Comparison of ENCODE assay signal across 17 cellular contexts in genomic region chr7:143507094-143507518, GRCh38. TPM values are rescaled to one million over a fixed set of nuclear protein-coding genes. Genes with fewer than 3 reads are reported as not detected.
A peak's percentile ranks its signal among the peaks of the same experiment; 100 is the strongest.
DNase-seq lines count a peak whose midpoint lies in the region; ATAC-seq, FAIRE-seq and TF ChIP-seq lines count a peak whose summit lies in the region.
"Had no signal": no experiment of that assay in that cellular context is flagged by ENCODE, and none has a peak within 500 bp of the region (broad histone marks: within the 10 kb centered on the region; RNA-seq: fewer than 3 reads in every experiment).

No MANE protein-coding gene starts in this region.

- CTCF ChIA-PET in K562 (lab: Yijun Ruan, JAX; ENCODE audit: low intra/inter-chr PET ratio) = no interaction called here
- CTCF ChIA-PET in activated CD8-positive, alpha-beta T cell treated with anti-CD3 and anti-CD28 coated beads for 36 hours (lab: Charles Lee) = no interaction called here

- H3K9me3 Mint-ChIP-seq in activated naive CD8-positive, alpha-beta T cell treated with anti-CD3 and anti-CD28 coated beads, Interleukin-2, amount 50 U/mL, for 24 hours = no peaks in the 10 kb centered on the region
- H3K9me3 Mint-ChIP-seq in activated naive CD8-positive, alpha-beta T cell treated with anti-CD3 and anti-CD28 coated beads for 36 hours = peaks cover 4% of the 10 kb centered on the region
- peaks cover 4 to 6% of the 10 kb centered on the region in 2 donors for H3K9me3 Mint-ChIP-seq in stimulated activated naive CD8-positive, alpha-beta T cell treated with anti-CD3 and anti-CD28 coated beads, Interleukin-15, amount 100 ng/mL, for 72 hours
- peaks cover 11% of the 10 kb centered on the region for H3K9me3 Mint-ChIP-seq in activated CD8-positive, alpha-beta T cell treated with anti-CD3 and anti-CD28 coated beads for 36 hours

- TF ChIP-seq CTCF in K562 (IDR thresholded peaks at IDR 0.05 in 2 of 3, conservative IDR thresholded peaks at IDR 0.05 in 1 of 3; ENCODE audit: insufficient read depth in 2 of 3, low read depth in 1 of 3, low read length in 3 of 3) = no peak
- no peak for TF ChIP-seq CTCF in keratinocyte (optimal IDR thresholded peaks at IDR 0.05 in 1 of 3, IDR thresholded peaks at IDR 0.05 in 1 of 3, conservative IDR thresholded peaks at IDR 0.05 in 1 of 3; ENCODE audit: extremely low read depth in 1 of 3, insufficient read depth in 2 of 3, low read length in 3 of 3)
- TF ChIP-seq CTCF in activated CD8-positive, alpha-beta T cell treated with anti-CD3 and anti-CD28 coated beads for 36 hours (IDR thresholded peaks at IDR 0.05) = no peak

- POLR2A ChIA-PET in K562 (lab: Yijun Ruan, JAX) = interaction anchor here (1.2 kb wide), 1 partner anchor 8 kb away, joined by 5 read pairs; no protein-coding TSS in a partner anchor
- POLR2A ChIA-PET in activated CD8-positive, alpha-beta T cell treated with anti-CD3 and anti-CD28 coated beads for 36 hours (lab: Charles Lee) = no interaction called here

- no peak for TF ChIP-seq POLR2A in K562 (conservative IDR thresholded peaks at IDR 0.05)

- H3K27ac Mint-ChIP-seq in activated naive CD8-positive, alpha-beta T cell treated with anti-CD3 and anti-CD28 coated beads, Interleukin-2, amount 50 U/mL, for 24 hours = peak overlapping the region; percentile 40
- no peak overlapping the region for H3K27ac Mint-ChIP-seq in activated naive CD8-positive, alpha-beta T cell treated with anti-CD3 and anti-CD28 coated beads for 36 hours
- peak overlapping the region in 1 of 2 donors; percentile 3 for H3K27ac Mint-ChIP-seq in stimulated activated naive CD8-positive, alpha-beta T cell treated with anti-CD3 and anti-CD28 coated beads, Interleukin-15, amount 100 ng/mL, for 72 hours
- no peak overlapping the region for H3K27ac Mint-ChIP-seq in activated CD8-positive, alpha-beta T cell treated with anti-CD3 and anti-CD28 coated beads for 36 hours

- H3K4me3 ChIP-seq in K562 = no peak overlapping the region
- H3K4me3 ChIP-seq in keratinocyte (ENCODE audit: control insufficient read depth in 2 of 3, extremely low read depth in 1 of 3, insufficient read depth in 2 of 3, low read depth in 1 of 3, low read length in 3 of 3) = no peak overlapping the region

- no peak overlapping the region for H3K9ac ChIP-seq in K562 (ENCODE audit: insufficient read depth in 1 of 2, low read depth in 2 of 2, low read length in 2 of 2)
- no peak overlapping the region for H3K9ac ChIP-seq in keratinocyte (ENCODE audit: control insufficient read depth, extremely low read depth, insufficient read depth, low read length)

- in situ Hi-C loops in K562 (cut with MboI) = no loop called here

- WGBS in K562 (ENCODE audit: insufficient coverage, low coverage, missing lambda C conversion rate) = 0% methylated on average over 3 of the region's 3 CpGs

- no peak overlapping the region for H3K4me3 Mint-ChIP-seq in activated naive CD8-positive, alpha-beta T cell treated with anti-CD3 and anti-CD28 coated beads, Interleukin-2, amount 50 U/mL, for 24 hours
- H3K4me3 Mint-ChIP-seq in activated naive CD8-positive, alpha-beta T cell treated with anti-CD3 and anti-CD28 coated beads for 36 hours = no peak overlapping the region
- H3K4me3 Mint-ChIP-seq in stimulated activated naive CD8-positive, alpha-beta T cell treated with anti-CD3 and anti-CD28 coated beads, Interleukin-15, amount 100 ng/mL, for 72 hours = no peak overlapping the region
- H3K4me3 Mint-ChIP-seq in activated CD8-positive, alpha-beta T cell treated with anti-CD3 and anti-CD28 coated beads for 36 hours = no peak overlapping the region

- TF ChIP-seq RAD21 in K562 (CRISPR knock-in tag; conservative IDR thresholded peaks at IDR 0.05 in 1 of 2, IDR thresholded peaks at IDR 0.05 in 1 of 2) = no peak

- H3K27me3 ChIP-seq in K562 (ENCODE audit: control insufficient read depth in 2 of 2, insufficient read depth in 2 of 2, low read length in 2 of 2) (peaks cover 0 to 17% of the 10 kb centered on the region in 2 experiments; a peak in 3 of 5 replicates), keratinocyte (ENCODE audit: control insufficient read depth, extremely low read depth, insufficient read depth, low read length) (no peaks in the 10 kb centered on the region)

- dilution Hi-C loops in keratinocyte (cut with MboI; ENCODE audit: extremely low pct_ligation_motif_present, low sequenced_read_pairs) = no loop called here

- H3K79me2 ChIP-seq in K562 (ENCODE audit: control insufficient read depth, insufficient read depth, low read length) (no peaks in the 10 kb centered on the region), keratinocyte (ENCODE audit: control insufficient read depth, insufficient read depth, low read length) (no peaks in the 10 kb centered on the region)

- H3K4me1 Mint-ChIP-seq in activated naive CD8-positive, alpha-beta T cell treated with anti-CD3 and anti-CD28 coated beads, Interleukin-2, amount 50 U/mL, for 24 hours = peaks cover 20% of the 10 kb centered on the region
- H3K4me1 Mint-ChIP-seq in activated naive CD8-positive, alpha-beta T cell treated with anti-CD3 and anti-CD28 coated beads for 36 hours = peaks cover 2% of the 10 kb centered on the region
- H3K4me1 Mint-ChIP-seq in stimulated activated naive CD8-positive, alpha-beta T cell treated with anti-CD3 and anti-CD28 coated beads, Interleukin-15, amount 100 ng/mL, for 72 hours = peaks cover 23% of the 10 kb centered on the region
- H3K4me1 Mint-ChIP-seq in activated CD8-positive, alpha-beta T cell treated with anti-CD3 and anti-CD28 coated beads for 36 hours (ENCODE audit: low read depth) = peaks cover 7% of the 10 kb centered on the region

- H3K27ac ChIP-seq in K562 (ENCODE audit: extremely low read depth, low read depth, low read length) (peak overlapping the region; percentile 53), keratinocyte (ENCODE audit: control insufficient read depth, insufficient read depth, low read length) (no peak overlapping the region)
- H3K27ac ChIP-seq: C4-2B had no signal

- H3K36me3 Mint-ChIP-seq in activated naive CD8-positive, alpha-beta T cell treated with anti-CD3 and anti-CD28 coated beads, Interleukin-2, amount 50 U/mL, for 24 hours (ENCODE audit: low read depth) = peaks cover 5% of the 10 kb centered on the region
- peaks cover 5% of the 10 kb centered on the region for H3K36me3 Mint-ChIP-seq in activated naive CD8-positive, alpha-beta T cell treated with anti-CD3 and anti-CD28 coated beads for 36 hours
- H3K36me3 Mint-ChIP-seq in activated CD8-positive, alpha-beta T cell treated with anti-CD3 and anti-CD28 coated beads for 36 hours (ENCODE audit: low read depth) = peaks cover 4% of the 10 kb centered on the region

- H3K4me1 ChIP-seq in K562 (replicated peaks in 1 of 2; ENCODE audit: control insufficient read depth in 2 of 2, insufficient read depth in 2 of 2, low read length in 2 of 2) (peaks cover 18 to 25% of the 10 kb centered on the region in 2 experiments), keratinocyte (ENCODE audit: control insufficient read depth, extremely low read depth, insufficient read depth, low read length) (peaks cover 11% of the 10 kb centered on the region)

- no peaks in the 10 kb centered on the region for H3K9me1 ChIP-seq in K562 (ENCODE audit: control insufficient read depth, insufficient read depth, low read length)
- no peaks in the 10 kb centered on the region for H3K9me1 ChIP-seq in keratinocyte (ENCODE audit: control insufficient read depth, extremely low read depth, insufficient read depth, low read length)

- ATAC-seq in activated naive CD8-positive, alpha-beta T cell treated with anti-CD3 and anti-CD28 coated beads, Interleukin-2, amount 50 U/mL, for 24 hours = no peak
- ATAC-seq in K562 = peak; percentile 33
- peak; percentile 31 for ATAC-seq in stimulated activated naive CD8-positive, alpha-beta T cell treated with anti-CD3 and anti-CD28 coated beads, Interleukin-15, amount 100 ng/mL, for 72 hours
- no peak for ATAC-seq in activated CD8-positive, alpha-beta T cell treated with anti-CD3 and anti-CD28 coated beads for 36 hours
- ATAC-seq: Panc1 had no signal

- H3K36me3 ChIP-seq in K562 (ENCODE audit: control insufficient read depth, insufficient read depth, low read length) (no peaks in the 10 kb centered on the region), keratinocyte (ENCODE audit: control insufficient read depth in 2 of 2, extremely low read depth in 1 of 2, insufficient read depth in 2 of 2, low read length in 2 of 2) (no peaks in the 10 kb centered on the region)

- TF ChIP-seq EP300 in K562 (IDR thresholded peaks at IDR 0.05; ENCODE audit: low read length) = peak; percentile 47; the same call in 1 of the 2 replicates

- no peak for DNase-seq in activated naive CD8-positive, alpha-beta T cell treated with anti-CD3 and anti-CD28 coated beads, Interleukin-2, amount 50 U/mL, for 24 hours
- DNase-seq in activated naive CD8-positive, alpha-beta T cell treated with anti-CD3 and anti-CD28 coated beads for 36 hours = no peak
- DNase-seq in K562 (ENCODE audit: extremely low read depth in 1 of 4, low spot score in 3 of 4) (peak; percentile 44 to 71 (median 57)), keratinocyte (ENCODE audit: low read depth, low spot score) (no peak), NCI-H1092 (lab: John Stamatoyannopoulos, UW) (no peak), middle frontal gyrus (ENCODE audit: extremely low spot score, low spot score) (no peak)
- DNase-seq in stimulated activated naive CD8-positive, alpha-beta T cell treated with anti-CD3 and anti-CD28 coated beads, Interleukin-15, amount 100 ng/mL, for 72 hours = no peak
- no peak for DNase-seq in activated CD8-positive, alpha-beta T cell treated with anti-CD3 and anti-CD28 coated beads for 36 hours
- DNase-seq: GOT3, NCI-H1105, NCI-H1694, NCI-H2107, NCI-H2227 treated with DMSO at 0.1 percent for 48 hours, NCI-H524 treated with DMSO at 0.1 percent for 48 hours had no signal

- H2AFZ ChIP-seq in K562 (ENCODE audit: low read depth, low read length) = peak overlapping the region; percentile 69
- H2AFZ ChIP-seq in keratinocyte (ENCODE audit: control insufficient read depth, low read length) = peak overlapping the region; percentile 12

- H3K4me2 ChIP-seq in K562 (ENCODE audit: insufficient read depth, low read length) = 0 out of 2 replicates have a peak overlapping the region, but pooled peaks have one; percentile 4
- H3K4me2 ChIP-seq in keratinocyte (ENCODE audit: control insufficient read depth, extremely low read depth, insufficient read depth, low read depth, low read length) = peak overlapping the region; percentile 11

- peaks cover 7% of the 10 kb centered on the region; the same call in 1 of the 2 replicates for H3K9me3 ChIP-seq in K562 (replicated peaks; ENCODE audit: control insufficient read depth, insufficient read depth, low read depth, low read length)
- H3K9me3 ChIP-seq in keratinocyte (ENCODE audit: control insufficient read depth, low read depth, low read length) = no peaks in the 10 kb centered on the region

- no TSS peak for BruUV-seq in K562 (replicated peaks; lab: Mats Ljungman, UMichigan)

- no peaks in the 10 kb centered on the region for H4K20me1 ChIP-seq in K562 (replicated peaks; ENCODE audit: control insufficient read depth, insufficient read depth, low read length)
- no peaks in the 10 kb centered on the region for H4K20me1 ChIP-seq in keratinocyte (ENCODE audit: control insufficient read depth, extremely low read depth, insufficient read depth, low read length)

- no peaks in the 10 kb centered on the region for H3K27me3 Mint-ChIP-seq in activated naive CD8-positive, alpha-beta T cell treated with anti-CD3 and anti-CD28 coated beads, Interleukin-2, amount 50 U/mL, for 24 hours
- H3K27me3 Mint-ChIP-seq in activated naive CD8-positive, alpha-beta T cell treated with anti-CD3 and anti-CD28 coated beads for 36 hours = no peaks in the 10 kb centered on the region
- no peaks in the 10 kb centered on the region for H3K27me3 Mint-ChIP-seq in stimulated activated naive CD8-positive, alpha-beta T cell treated with anti-CD3 and anti-CD28 coated beads, Interleukin-15, amount 100 ng/mL, for 72 hours
- no peaks in the 10 kb centered on the region for H3K27me3 Mint-ChIP-seq in activated CD8-positive, alpha-beta T cell treated with anti-CD3 and anti-CD28 coated beads for 36 hours

- FAIRE-seq in K562 (lab: Jason Lieb, UNC) (no peak), keratinocyte (lab: Jason Lieb, UNC) (peak; percentile 51)
- FAIRE-seq: GM12892 had no signal

- intact Hi-C loops in K562 (cut with micrococcal nuclease) = loop anchor here (5.0 kb wide), 1 partner anchor 90 kb away; no protein-coding TSS in a partner anchor
- intact Hi-C loops in activated CD8-positive, alpha-beta T cell treated with anti-CD3 and anti-CD28 coated beads for 36 hours (cut with micrococcal nuclease) = no loop called here

RNA-seq across cellular contexts. Expression of gene TAS2R41, which starts 29.4 kb away (rescaled TPM):
- not detected for total RNA-seq in activated naive CD8-positive, alpha-beta T cell treated with anti-CD3 and anti-CD28 coated beads for 36 hours
- total RNA-seq in K562 (2011; cell fraction: chromatin; rRNA removed; ENCODE audit: low replicate concordance) = 0.69 and 0.83 TPM in 2 replicates
- total RNA-seq in K562 (2011; cell fraction: nucleolus; rRNA removed) = 0.50 and 1.4 TPM in 2 replicates
- 2.1 and 2.3 TPM in 2 replicates for total RNA-seq in K562 (2011; cell fraction: nucleoplasm; rRNA removed)
- total RNA-seq in K562 (2014; rRNA removed) (not detected in 2 replicates), K562 (2014; rRNA removed; fragmentation: Illumina TruSeq; extraction: Trizol) (not detected in 2 replicates), K562 (2015; rRNA removed; fragmentation: Illumina TruSeq; extraction: Trizol) (not detected in 2 replicates), K562 (2021) (not detected in 2 replicates)
- polyA plus RNA-seq in K562 (2011; rRNA removed) (not detected in 2 replicates), K562 (2014; fragmentation: Illumina TruSeq; extraction: Trizol) (not detected in 2 replicates), K562 (2014; fragmentation: Nextera tagmentation; extraction: Ambion mirVana) (not detected), K562 (2014; rRNA removed) (not detected in 2 replicates), keratinocyte (not detected in 3 replicates)
- polyA plus RNA-seq in K562 (2011; cell fraction: cytosol; rRNA removed) = not detected in 2 replicates
- 0.14 and 0.17 TPM in 2 replicates for polyA plus RNA-seq in K562 (2011; cell fraction: nucleus; rRNA removed)
- polyA plus RNA-seq in K562 (2012) = 0.18 TPM in 1 of 2 replicates, not detected in the other
- 0.36 and 0.39 TPM in 2 replicates for polyA minus RNA-seq in K562 (2011; rRNA and poly(A)+ RNA removed)
- polyA minus RNA-seq in K562 (2011; cell fraction: cytosol; rRNA and poly(A)+ RNA removed) = not detected in 2 replicates
- 0.67 and 0.81 TPM in 2 replicates for polyA minus RNA-seq in K562 (2011; cell fraction: nucleus; rRNA and poly(A)+ RNA removed)
- not detected for polyA plus RNA-seq in keratinocyte (2011; ENCODE audit: low read depth)
- polyA plus RNA-seq in keratinocyte (2011; cell fraction: cytosol; rRNA removed) = not detected in 2 replicates
- 0.27 and 0.45 TPM in 2 replicates for polyA plus RNA-seq in keratinocyte (2011; cell fraction: nucleus; rRNA removed)
- not detected in 2 replicates for polyA plus RNA-seq in keratinocyte (2012; ENCODE audit: low replicate concordance)
- polyA minus RNA-seq in keratinocyte = 1.0 to 1.2 TPM in 2 of 3 replicates, not detected in the other
- polyA minus RNA-seq in keratinocyte (2011; cell fraction: cytosol; rRNA and poly(A)+ RNA removed) = not detected
- 0.84 and 1.9 TPM in 2 replicates for polyA minus RNA-seq in keratinocyte (2011; cell fraction: nucleus; rRNA and poly(A)+ RNA removed)
- total RNA-seq in activated CD8-positive, alpha-beta T cell treated with anti-CD3 and anti-CD28 coated beads for 36 hours = not detected

Comparison
In these comparisons a context has a peak if more than half of its experiments do, and no peak if none do; other contexts are left out.
1. ATAC-seq: peak in K562 (single experiment) and stimulated activated naive CD8-positive, alpha-beta T cell treated with anti-CD3 and anti-CD28 coated beads, Interleukin-15, amount 100 ng/mL, for 72 hours (single experiment); none in activated naive CD8-positive, alpha-beta T cell treated with anti-CD3 and anti-CD28 coated beads, Interleukin-2, amount 50 U/mL, for 24 hours (single experiment) and activated CD8-positive, alpha-beta T cell treated with anti-CD3 and anti-CD28 coated beads for 36 hours (single experiment).
2. DNase-seq: peak in K562 (4 of 4); none in activated naive CD8-positive, alpha-beta T cell treated with anti-CD3 and anti-CD28 coated beads, Interleukin-2, amount 50 U/mL, for 24 hours (single experiment), activated naive CD8-positive, alpha-beta T cell treated with anti-CD3 and anti-CD28 coated beads for 36 hours (single experiment), keratinocyte (single experiment), stimulated activated naive CD8-positive, alpha-beta T cell treated with anti-CD3 and anti-CD28 coated beads, Interleukin-15, amount 100 ng/mL, for 72 hours (0 of 2), NCI-H1092 (single experiment), middle frontal gyrus (single experiment) and activated CD8-positive, alpha-beta T cell treated with anti-CD3 and anti-CD28 coated beads for 36 hours (single experiment).